In the genomic region with DNA sequence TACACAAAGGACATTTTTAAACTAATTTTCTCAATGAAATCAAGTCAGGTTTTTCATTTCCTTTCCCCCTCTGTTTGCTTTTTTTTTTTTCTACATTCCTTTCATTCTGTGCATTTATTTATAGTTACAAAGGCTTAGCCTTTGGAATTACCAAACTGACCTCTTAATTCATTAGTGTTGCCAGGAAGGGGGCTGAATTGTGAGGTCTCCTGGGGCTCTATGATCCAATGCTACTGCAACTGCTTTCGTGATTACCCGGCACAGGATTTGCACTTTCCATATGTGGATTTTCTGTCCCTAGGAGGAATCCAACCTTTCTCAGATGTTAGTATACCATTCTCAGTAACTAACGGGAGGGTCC, we compare ENCODE assay signal across 13 cellular contexts. TPM values are rescaled to one million over a fixed set of nuclear protein-coding genes. Genes with fewer than 3 reads are reported as not detected.
A peak's percentile ranks its signal among the peaks of the same experiment; 100 is the strongest.
DNase-seq lines count a peak whose midpoint lies in the region; ATAC-seq and TF ChIP-seq lines count a peak whose summit lies in the region.
"Had no signal": no experiment of that assay in that cellular context is flagged by ENCODE, and none has a peak within 500 bp of the region (broad histone marks: within the 10 kb centered on the region; RNA-seq: fewer than 3 reads in every experiment).

No MANE protein-coding gene starts in this region.

- no peaks in the 10 kb centered on the region for H4K20me1 ChIP-seq in GM23338 (replicated peaks; ENCODE audit: insufficient read depth)

- H3K27me3 Mint-ChIP-seq in GM23338 (ENCODE audit: insufficient read depth, low read depth, poor library complexity) = peaks cover 2% of the 10 kb centered on the region
- H3K27me3 Mint-ChIP-seq in natural killer cell treated with Interleukin-12 subunit alpha and Interleukin-12 subunit beta and Interleukin-15 and Interleukin-18, amount 100 ng/mL, for 72 hours = no peaks in the 10 kb centered on the region

- no peaks in the 10 kb centered on the region for H3K36me3 ChIP-seq in GM23338 (ENCODE audit: insufficient read depth)

- TF ChIP-seq CTCF in AG04450 (IDR thresholded peaks at IDR 0.05; ENCODE audit: low read depth, low read length) (no peak), GM23338 (conservative IDR thresholded peaks at IDR 0.05; ENCODE audit: low read depth in 2 of 2) (no peak), choroid plexus epithelial cell (conservative IDR thresholded peaks at IDR 0.05; ENCODE audit: low read depth, low read length) (no peak)

- POLR2A ChIA-PET in AG04450 (lab: Yijun Ruan, JAX) = interaction anchor here (1.0 kb wide), 1 partner anchor 237 kb away, joined by 3 read pairs; no protein-coding TSS in a partner anchor

- no peaks in the 10 kb centered on the region for H3K79me2 ChIP-seq in GM23338 (replicated peaks; ENCODE audit: insufficient read depth)

- DNase-seq in AG04450 (ENCODE audit: low read depth, low spot score) (peak; percentile 66), GM23338 (ENCODE audit: low spot score) (peak; percentile 33), choroid plexus epithelial cell (ENCODE audit: low read depth) (peak; percentile 95), NCI-H510A (lab: John Stamatoyannopoulos, UW) (no peak), occipital lobe (lab: John Stamatoyannopoulos, UW) (no peak)
- DNase-seq in natural killer cell treated with Interleukin-12 subunit alpha and Interleukin-12 subunit beta and Interleukin-15 and Interleukin-18, amount 100 ng/mL, for 72 hours (ENCODE audit: low spot score) = no peak
- DNase-seq: GDM1; glutamatergic neuron; NCI-H2107; stimulated activated CD4-positive, alpha-beta T cell treated with anti-CD3 and anti-CD28 coated beads, Interleukin-15, amount 100 ng/mL, for 24 hours; SW 1271 had no signal

- H3K27me3 ChIP-seq in AG04450 (ENCODE audit: control insufficient read depth, insufficient read depth, low read length) (no peaks in the 10 kb centered on the region), GM23338 (ENCODE audit: insufficient read depth) (no peaks in the 10 kb centered on the region)

- H3K4me2 ChIP-seq in GM23338 = peak overlapping the region; percentile 56

- CTCF ChIA-PET in AG04450 (lab: Charles Lee) = interaction anchor here (0.6 kb wide), 2 partner anchors 8 to 121 kb away, joined by 3 read pairs; no protein-coding TSS in a partner anchor

- peaks cover 23% of the 10 kb centered on the region for H3K36me3 Mint-ChIP-seq in GM23338 (ENCODE audit: low read depth)
- peaks cover 45% of the 10 kb centered on the region for H3K36me3 Mint-ChIP-seq in natural killer cell treated with Interleukin-12 subunit alpha and Interleukin-12 subunit beta and Interleukin-15 and Interleukin-18, amount 100 ng/mL, for 72 hours

- no peaks in the 10 kb centered on the region for H3K9me3 ChIP-seq in AG04450 (ENCODE audit: control insufficient read depth, insufficient read depth, low read length)

- ATAC-seq in GM23338 (peak; percentile 24; the same call in 1 of the 3 replicates), HG03565 (IDR thresholded peaks at IDR 0.05; ENCODE audit: unreplicated experiment) (no peak), HG02938 (IDR thresholded peaks at IDR 0.05; ENCODE audit: unreplicated experiment) (no peak)
- ATAC-seq in natural killer cell treated with Interleukin-12 subunit alpha and Interleukin-12 subunit beta and Interleukin-15 and Interleukin-18, amount 100 ng/mL, for 72 hours = no peak

- H3K27ac Mint-ChIP-seq in GM23338 = peak overlapping the region; percentile 63
- H3K27ac Mint-ChIP-seq in natural killer cell treated with Interleukin-12 subunit alpha and Interleukin-12 subunit beta and Interleukin-15 and Interleukin-18, amount 100 ng/mL, for 72 hours = peak overlapping the region; percentile 73 to 100

- H3K9me2 ChIP-seq in GM23338 (ENCODE audit: insufficient read depth) = no peaks in the 10 kb centered on the region

- H3K4me1 ChIP-seq in GM23338 (ENCODE audit: insufficient read depth) = peaks cover 54% of the 10 kb centered on the region

- H2AFZ ChIP-seq in GM23338 = no peak overlapping the region

- H3F3A ChIP-seq in GM23338 (replicated peaks; ENCODE audit: low read depth) = no peaks in the 10 kb centered on the region; the same call in none of the 2 replicates

- 0 out of 3 replicates have a peak overlapping the region, but pooled peaks have one; percentile 10 for H3K4me3 Mint-ChIP-seq in GM23338
- peak overlapping the region; percentile 33 for H3K4me3 Mint-ChIP-seq in natural killer cell treated with Interleukin-12 subunit alpha and Interleukin-12 subunit beta and Interleukin-15 and Interleukin-18, amount 100 ng/mL, for 72 hours

- H3K27ac ChIP-seq in AG04450 (ENCODE audit: low read depth, low read length) (peak overlapping the region; percentile 92), GM23338 (ENCODE audit: low read depth) (peak overlapping the region; percentile 92)

- peaks cover 8% of the 10 kb centered on the region; the same call in 2 of the 3 replicates for H3K9me3 Mint-ChIP-seq in GM23338
- H3K9me3 Mint-ChIP-seq in natural killer cell treated with Interleukin-12 subunit alpha and Interleukin-12 subunit beta and Interleukin-15 and Interleukin-18, amount 100 ng/mL, for 72 hours = no peaks in the 10 kb centered on the region

- H3K4me3 ChIP-seq in AG04450 (ENCODE audit: low read depth, low read length) (no peak overlapping the region), GM23338 (peak overlapping the region; percentile 18), choroid plexus epithelial cell (ENCODE audit: low read depth, low read length) (no peak overlapping the region)

- peaks cover 53% of the 10 kb centered on the region for H3K4me1 Mint-ChIP-seq in GM23338
- H3K4me1 Mint-ChIP-seq in natural killer cell treated with Interleukin-12 subunit alpha and Interleukin-12 subunit beta and Interleukin-15 and Interleukin-18, amount 100 ng/mL, for 72 hours (ENCODE audit: low read depth in 2 of 2) = peaks cover 67% of the 10 kb centered on the region in 2 donors

TF ChIP-seq in GM23338, 12 proteins besides CTCF, POLR2A, EP300 and RAD21:
- TF ChIP-seq NANOG (IDR thresholded peaks at IDR 0.05; ENCODE audit: borderline replicate concordance) = 0 out of 2 replicates have a peak, but pooled peaks have one; percentile 4
- TF ChIP-seq CREB1 (CRISPR knock-in tag; IDR thresholded peaks at IDR 0.05; ENCODE audit: low read depth) = no peak
- TF ChIP-seq POLR2AphosphoS5 (IDR thresholded peaks at IDR 0.05; ENCODE audit: low read depth) = no peak
- TF ChIP-seq ZNF331 (CRISPR knock-in tag; IDR thresholded peaks at IDR 0.05; ENCODE audit: low read depth) = no peak

RNA-seq across cellular contexts. Expression of a gene that starts 35.3 kb away (rescaled TPM):
- 7.2 and 10.9 TPM in 2 replicates for polyA plus RNA-seq in AG04450 (2011; rRNA removed)
- 17.2 and 31.1 TPM in 2 replicates for polyA minus RNA-seq in AG04450 (2011; rRNA and poly(A)+ RNA removed)
- 13.0 and 17.4 TPM in 2 replicates for total RNA-seq in GM23338 (2014; rRNA removed; shearing (Covaris generic))
- polyA plus RNA-seq in GM23338 (2016; fragmentation: Nextera tagmentation; extraction: Ambion mirVana) = 4.4 and 5.6 TPM in 2 replicates
- 10 to 100 TPM; 59.9 to 81.3 TPM for total RNA-seq in natural killer cell treated with Interleukin-12 subunit alpha and Interleukin-12 subunit beta and Interleukin-15 and Interleukin-18, amount 100 ng/mL, for 72 hours
- total RNA-seq in occipital lobe = 19.2 TPM

Comparison
In these comparisons a context has a peak if more than half of its experiments do, and no peak if none do; other contexts are left out.
1. DNase-seq: peak in AG04450 (single experiment), GM23338 (single experiment) and choroid plexus epithelial cell (single experiment); none in natural killer cell treated with Interleukin-12 subunit alpha and Interleukin-12 subunit beta and Interleukin-15 and Interleukin-18, amount 100 ng/mL, for 72 hours (single experiment), NCI-H510A (single experiment) and occipital lobe (single experiment).